In the genomic region with DNA sequence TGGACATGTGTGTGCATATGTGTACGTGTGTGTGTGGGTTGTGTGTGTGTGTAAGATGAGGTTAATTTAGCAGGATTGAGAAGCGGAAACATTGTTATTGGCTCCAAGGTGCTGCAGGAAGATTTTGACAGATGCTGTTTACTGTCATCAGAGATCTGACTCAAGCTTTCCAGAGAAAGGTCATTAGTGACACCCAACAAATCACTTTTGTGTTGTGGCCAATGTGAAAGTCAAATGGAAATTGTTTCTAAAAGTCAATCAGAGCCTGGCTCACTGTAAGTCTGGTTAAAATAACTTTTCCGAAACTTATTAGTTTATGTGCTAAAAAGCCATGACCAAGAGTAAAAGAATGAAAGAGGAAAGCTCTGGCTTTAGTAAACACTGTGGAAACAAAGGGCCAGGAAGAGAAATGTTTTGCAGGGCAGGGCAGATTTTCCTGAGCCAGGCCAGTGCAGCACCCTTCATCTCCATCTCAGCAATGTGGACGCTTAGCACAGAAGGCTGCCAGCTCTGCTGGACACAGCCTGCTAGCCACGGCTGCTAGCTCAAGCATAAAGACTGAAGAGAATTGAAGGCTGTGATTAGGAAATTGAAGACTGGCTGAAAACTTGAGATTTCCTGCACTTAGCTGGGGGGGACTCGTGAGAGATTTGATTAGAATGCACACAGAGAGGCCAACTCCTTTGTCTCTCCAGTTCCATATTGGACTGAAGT, we compare ENCODE assay signal across 26 cellular contexts.
A peak's percentile ranks its signal among the peaks of the same experiment; 100 is the strongest.
DNase-seq lines count a peak whose midpoint lies in the region; ATAC-seq and TF ChIP-seq lines count a peak whose summit lies in the region.
"Had no signal": no experiment of that assay in that cellular context is flagged by ENCODE, and none has a peak within 500 bp of the region (broad histone marks: within the 10 kb centered on the region; RNA-seq: fewer than 3 reads in every experiment).

No MANE protein-coding gene starts in this region.

- no peak for ATAC-seq in left cardiac atrium
- no peak for ATAC-seq in HG03469 (IDR thresholded peaks at IDR 0.05; ENCODE audit: unreplicated experiment)
- no peak for ATAC-seq in HG02759 (IDR thresholded peaks at IDR 0.05; ENCODE audit: unreplicated experiment)
- ATAC-seq: activated CD8-positive, alpha-beta T cell treated with anti-CD3 and anti-CD28 coated beads for 36 hours; activated T-cell treated with anti-CD3 and anti-CD28 coated beads, Interleukin-2, amount 50 U/mL, for 4 hours; HCT116; left lobe of liver; mucosa of descending colon; right lobe of liver; stimulated activated effector memory CD8-positive, alpha-beta T cell treated with anti-CD3 and anti-CD28 coated beads, Interleukin-12 subunit alpha, Interleukin-12 subunit beta, amount 100 ng/mL, for 72 hours had no signal

- peaks cover 29% of the 10 kb centered on the region for H3K4me1 Mint-ChIP-seq in brain
- H3K4me1 Mint-ChIP-seq: activated B cell treated with CpG ODN at 0.5 μM for 24 hours; activated naive CD4-positive, alpha-beta T cell treated with anti-CD3 and anti-CD28 coated beads, Interleukin-2, amount 10 ng/mL, durations not matched to agents 7 days and 5 days; IgD-negative memory B cell; stimulated activated effector memory CD8-positive, alpha-beta T cell treated with anti-CD3 and anti-CD28 coated beads, Interleukin-12 subunit alpha, Interleukin-12 subunit beta, amount 100 ng/mL, for 72 hours had no signal

- no peaks in the 10 kb centered on the region for H3K36me3 Mint-ChIP-seq in brain
- H3K36me3 Mint-ChIP-seq: activated naive CD4-positive, alpha-beta T cell treated with anti-CD3 and anti-CD28 coated beads, Interleukin-2, amount 10 ng/mL, durations not matched to agents 7 days and 5 days; IgD-negative memory B cell; stimulated activated effector memory CD8-positive, alpha-beta T cell treated with anti-CD3 and anti-CD28 coated beads, Interleukin-12 subunit alpha, Interleukin-12 subunit beta, amount 100 ng/mL, for 72 hours had no signal

- H3K9me3 ChIP-seq in right atrium auricular region = no peaks in the 10 kb centered on the region
- H3K9me3 ChIP-seq in thyroid gland = no peaks in the 10 kb centered on the region
- H3K9me3 ChIP-seq: ascending aorta, mucosa of descending colon, right lobe of liver had no signal

- peak overlapping the region in 2 of 5 experiments; percentile 12 to 55 for H3K4me3 Mint-ChIP-seq in brain
- H3K4me3 Mint-ChIP-seq: activated B cell treated with CpG ODN at 0.5 μM for 24 hours; activated CD8-positive, alpha-beta T cell treated with anti-CD3 and anti-CD28 coated beads for 36 hours; activated naive CD4-positive, alpha-beta T cell treated with anti-CD3 and anti-CD28 coated beads, Interleukin-2, amount 10 ng/mL, durations not matched to agents 7 days and 5 days; activated T-cell treated with anti-CD3 and anti-CD28 coated beads, Interleukin-2, amount 50 U/mL, for 4 hours; IgD-negative memory B cell; stimulated activated effector memory CD8-positive, alpha-beta T cell treated with anti-CD3 and anti-CD28 coated beads, Interleukin-12 subunit alpha, Interleukin-12 subunit beta, amount 100 ng/mL, for 72 hours had no signal

- peaks cover 0 to 4% (median 3%) of the 10 kb centered on the region in 5 experiments for H3K9me3 Mint-ChIP-seq in brain
- H3K9me3 Mint-ChIP-seq: activated B cell treated with CpG ODN at 0.5 μM for 24 hours; activated CD8-positive, alpha-beta T cell treated with anti-CD3 and anti-CD28 coated beads for 36 hours; activated naive CD4-positive, alpha-beta T cell treated with anti-CD3 and anti-CD28 coated beads, Interleukin-2, amount 10 ng/mL, durations not matched to agents 7 days and 5 days; activated T-cell treated with anti-CD3 and anti-CD28 coated beads, Interleukin-2, amount 50 U/mL, for 4 hours; IgD-negative memory B cell; stimulated activated effector memory CD8-positive, alpha-beta T cell treated with anti-CD3 and anti-CD28 coated beads, Interleukin-12 subunit alpha, Interleukin-12 subunit beta, amount 100 ng/mL, for 72 hours had no signal

- H3K36me3 ChIP-seq in right atrium auricular region = no peaks in the 10 kb centered on the region
- no peaks in the 10 kb centered on the region for H3K36me3 ChIP-seq in thyroid gland
- H3K36me3 ChIP-seq: ascending aorta, right lobe of liver had no signal

- no peak for TF ChIP-seq CTCF in right atrium auricular region (IDR thresholded peaks at IDR 0.05)
- no peak for TF ChIP-seq CTCF in brain (conservative IDR thresholded peaks at IDR 0.05)
- TF ChIP-seq CTCF in thyroid gland (IDR thresholded peaks at IDR 0.05) = peak in 1 of 6 experiments; percentile 10

- no peak for TF ChIP-seq POLR2A in thyroid gland (IDR thresholded peaks at IDR 0.05)

- 31% methylated on average over 6 of the region's 6 CpGs for WGBS in thyroid gland, 2 donors

- peak overlapping the region in 4 of 5 experiments; percentile 4 to 78 (median 66) for H3K27ac Mint-ChIP-seq in brain
- H3K27ac Mint-ChIP-seq: activated B cell treated with CpG ODN at 0.5 μM for 24 hours; activated CD8-positive, alpha-beta T cell treated with anti-CD3 and anti-CD28 coated beads for 36 hours; activated naive CD4-positive, alpha-beta T cell treated with anti-CD3 and anti-CD28 coated beads, Interleukin-2, amount 10 ng/mL, durations not matched to agents 7 days and 5 days; IgD-negative memory B cell; stimulated activated effector memory CD8-positive, alpha-beta T cell treated with anti-CD3 and anti-CD28 coated beads, Interleukin-12 subunit alpha, Interleukin-12 subunit beta, amount 100 ng/mL, for 72 hours had no signal

- H3K27me3 Mint-ChIP-seq in brain = peaks cover 6% of the 10 kb centered on the region
- H3K27me3 Mint-ChIP-seq: activated CD8-positive, alpha-beta T cell treated with anti-CD3 and anti-CD28 coated beads for 36 hours; activated naive CD4-positive, alpha-beta T cell treated with anti-CD3 and anti-CD28 coated beads, Interleukin-2, amount 10 ng/mL, durations not matched to agents 7 days and 5 days had no signal

- no peak overlapping the region for H3K4me3 ChIP-seq in right atrium auricular region
- H3K4me3 ChIP-seq in thyroid gland (replicated peaks in 1 of 3) = no peak overlapping the region
- H3K4me3 ChIP-seq: ascending aorta, mucosa of descending colon, right lobe of liver had no signal

- intact Hi-C loops in left cardiac atrium (cut with DNase I) = no loop called here
- intact Hi-C loops in thyroid gland (cut with DNase I) = no loop called here

- H3K4me1 ChIP-seq in right atrium auricular region (no peaks in the 10 kb centered on the region), thyroid gland (peaks cover 5 to 7% of the 10 kb centered on the region in 2 donors)
- H3K4me1 ChIP-seq: ascending aorta, right lobe of liver had no signal

- DNase-seq in left cardiac atrium (peak; percentile 19), right atrium auricular region (ENCODE audit: low spot score) (no peak), medulla oblongata (ENCODE audit: extremely low spot score) (peak; percentile 42), thyroid gland (peak; percentile 90 to 91), dedifferentiated amniotic fluid mesenchymal stem cell (ENCODE audit: extremely low spot score) (no peak)
- DNase-seq: activated B cell treated with CpG ODN at 0.5 μM for 24 hours; activated CD8-positive, alpha-beta T cell treated with anti-CD3 and anti-CD28 coated beads for 36 hours; activated naive CD4-positive, alpha-beta T cell treated with anti-CD3 and anti-CD28 coated beads, Interleukin-2, amount 10 ng/mL, durations not matched to agents 7 days and 5 days; activated T-cell treated with anti-CD3 and anti-CD28 coated beads, Interleukin-2, amount 50 U/mL, for 4 hours; DMS79; foreskin fibroblast; mucosa of descending colon; NCI-H187; NCI-H524 treated with DMSO at 0.1 percent for 48 hours; OCI-M1; right lobe of liver; SIG-M5 had no signal

- H3K27me3 ChIP-seq in right atrium auricular region (no peaks in the 10 kb centered on the region), thyroid gland (no peaks in the 10 kb centered on the region)
- H3K27me3 ChIP-seq: ascending aorta, right lobe of liver had no signal

- H3K27ac ChIP-seq in right atrium auricular region (no peak overlapping the region), thyroid gland (peak overlapping the region; percentile 74 to 92 (median 81))
- H3K27ac ChIP-seq: ascending aorta, epithelial cell of prostate, right lobe of liver had no signal

Comparison
In these comparisons a context has a peak if more than half of its experiments do, and no peak if none do; other contexts are left out.
1. DNase-seq: peak in left cardiac atrium (single experiment), medulla oblongata (single experiment) and thyroid gland (2 of 2); none in right atrium auricular region (single experiment) and dedifferentiated amniotic fluid mesenchymal stem cell (single experiment).
2. H3K27ac ChIP-seq: peak in thyroid gland (3 of 3); none in right atrium auricular region (0 of 2).